ENCODE assay signal across 1 cellular context in genomic region chr11:61711493-61711892, GRCh38.
TF ChIP-seq lines count a peak whose summit lies in the region.

No MANE protein-coding gene starts in this region.

TF ChIP-seq in SK-N-SH treated with all-trans-retinoic acid at 6 μM for 48 hours, 23 proteins besides CTCF, POLR2A, EP300 and RAD21 (continued from another document):
- TF ChIP-seq, protein P1, sequence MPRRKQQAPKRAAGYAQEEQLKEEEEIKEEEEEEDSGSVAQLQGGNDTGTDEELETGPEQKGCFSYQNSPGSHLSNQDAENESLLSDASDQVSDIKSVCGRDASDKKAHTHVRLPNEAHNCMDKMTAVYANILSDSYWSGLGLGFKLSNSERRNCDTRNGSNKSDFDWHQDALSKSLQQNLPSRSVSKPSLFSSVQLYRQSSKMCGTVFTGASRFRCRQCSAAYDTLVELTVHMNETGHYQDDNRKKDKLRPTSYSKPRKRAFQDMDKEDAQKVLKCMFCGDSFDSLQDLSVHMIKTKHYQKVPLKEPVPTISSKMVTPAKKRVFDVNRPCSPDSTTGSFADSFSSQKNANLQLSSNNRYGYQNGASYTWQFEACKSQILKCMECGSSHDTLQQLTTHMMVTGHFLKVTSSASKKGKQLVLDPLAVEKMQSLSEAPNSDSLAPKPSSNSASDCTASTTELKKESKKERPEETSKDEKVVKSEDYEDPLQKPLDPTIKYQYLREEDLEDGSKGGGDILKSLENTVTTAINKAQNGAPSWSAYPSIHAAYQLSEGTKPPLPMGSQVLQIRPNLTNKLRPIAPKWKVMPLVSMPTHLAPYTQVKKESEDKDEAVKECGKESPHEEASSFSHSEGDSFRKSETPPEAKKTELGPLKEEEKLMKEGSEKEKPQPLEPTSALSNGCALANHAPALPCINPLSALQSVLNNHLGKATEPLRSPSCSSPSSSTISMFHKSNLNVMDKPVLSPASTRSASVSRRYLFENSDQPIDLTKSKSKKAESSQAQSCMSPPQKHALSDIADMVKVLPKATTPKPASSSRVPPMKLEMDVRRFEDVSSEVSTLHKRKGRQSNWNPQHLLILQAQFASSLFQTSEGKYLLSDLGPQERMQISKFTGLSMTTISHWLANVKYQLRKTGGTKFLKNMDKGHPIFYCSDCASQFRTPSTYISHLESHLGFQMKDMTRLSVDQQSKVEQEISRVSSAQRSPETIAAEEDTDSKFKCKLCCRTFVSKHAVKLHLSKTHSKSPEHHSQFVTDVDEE (CRISPR knock-in tag; IDR thresholded peaks at IDR 0.05), result no peak
- no peak for TF ChIP-seq ZFP30 (CRISPR knock-in tag; IDR thresholded peaks at IDR 0.05)
- TF ChIP-seq BACH2 (CRISPR knock-in tag; IDR thresholded peaks at IDR 0.05; ENCODE audit: borderline replicate concordance), result no peak
- no peak for TF ChIP-seq OSR1 (CRISPR knock-in tag; IDR thresholded peaks at IDR 0.05)
- TF ChIP-seq ESRRG (CRISPR knock-in tag; IDR thresholded peaks at IDR 0.05), result no peak
- no peak for TF ChIP-seq PPARA (CRISPR knock-in tag; IDR thresholded peaks at IDR 0.05; ENCODE audit: borderline replicate concordance)
- no peak for TF ChIP-seq CSRNP3 (CRISPR knock-in tag; IDR thresholded peaks at IDR 0.05)
- TF ChIP-seq RARB (CRISPR knock-in tag; IDR thresholded peaks at IDR 0.05), result no peak
- TF ChIP-seq ZFP3 (CRISPR knock-in tag; IDR thresholded peaks at IDR 0.05), result no peak
